In the genomic region with DNA sequence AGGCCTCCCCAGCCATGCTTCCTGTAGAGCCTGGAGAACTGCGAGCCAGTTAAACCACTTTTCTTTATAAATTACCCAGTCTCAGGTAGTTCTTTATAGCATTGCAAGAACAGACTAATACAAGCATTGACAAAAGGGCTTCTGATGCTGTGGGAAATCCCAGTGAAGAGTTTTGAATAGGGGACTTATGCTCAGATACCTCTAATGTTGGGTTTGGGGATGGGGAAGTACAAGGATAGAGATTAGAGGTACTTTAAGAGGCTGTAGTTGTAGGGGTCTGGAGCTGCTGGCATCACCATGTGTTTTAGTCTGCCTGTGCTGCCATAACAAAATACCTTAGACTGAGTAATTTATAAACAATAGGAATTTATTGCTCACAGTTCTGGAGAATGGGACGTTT, we compare ENCODE assay signal across 19 cellular contexts. TPM values are rescaled to one million over a fixed set of nuclear protein-coding genes. Genes with fewer than 3 reads are reported as not detected.
DNase-seq lines count a peak whose midpoint lies in the region; ATAC-seq and TF ChIP-seq lines count a peak whose summit lies in the region.
"Had no signal": no experiment of that assay in that cellular context is flagged by ENCODE, and none has a peak within 500 bp of the region (broad histone marks: within the 10 kb centered on the region; RNA-seq: fewer than 3 reads in every experiment).

No MANE protein-coding gene starts in this region.

- no peak for DNase-seq in activated CD4-positive, alpha-beta T cell treated with anti-CD3 and anti-CD28 coated beads, Interleukin-2, amount 10 ng/mL, durations not matched to agents 24 days and 14 days
- DNase-seq in activated CD4-positive, alpha-beta T cell treated with anti-CD3 and anti-CD28 coated beads, Interleukin-2, amount 50 U/mL, for 4 hours: no peak
- DNase-seq in activated T-helper 2 cell treated with anti-CD3 and anti-CD28 coated beads, Interferon-gamma antibody, Interleukin-2, Interleukin-4, amounts not matched to agents 10 μg/mL and 5 μg/mL and 100 μg/mL, durations not matched to agents 14 hours and 24 hours and 36 hours (ENCODE audit: low spot score): no peak
- DNase-seq in stimulated activated naive CD4-positive, alpha-beta T cell (lab: John Stamatoyannopoulos, UW): no peak
- no peak for DNase-seq in osteocyte (ENCODE audit: extremely low spot score, unreplicated experiment)
- DNase-seq in heart right ventricle: no peak
- DNase-seq: 8988T; CD4-positive, alpha-beta memory T cell; DMS153; DMS79; GF-D8; GM23248; HCEC 1CT had no signal

- no peak overlapping the region for H3K4me3 ChIP-seq in heart right ventricle
- H3K4me3 ChIP-seq: BLaER1, GM23248 had no signal

- H3K36me3 ChIP-seq in heart right ventricle: no peaks in the 10 kb centered on the region
- H3K36me3 ChIP-seq: BLaER1 had no signal

- 92 to 94% methylated on average over 2 of the region's 2 CpGs for WGBS in heart right ventricle, 2 donors

- H3K4me1 Mint-ChIP-seq in activated CD4-positive, alpha-beta T cell treated with anti-CD3 and anti-CD28 coated beads, Interleukin-2, amount 10 ng/mL, durations not matched to agents 24 days and 14 days: peaks cover 21% of the 10 kb centered on the region
- peaks cover 41% of the 10 kb centered on the region for H3K4me1 Mint-ChIP-seq in activated T-helper 2 cell treated with anti-CD3 and anti-CD28 coated beads, Interferon-gamma antibody, Interleukin-2, Interleukin-4, amounts not matched to agents 10 μg/mL and 5 μg/mL and 100 μg/mL, durations not matched to agents 14 hours and 24 hours and 36 hours (ENCODE audit: low read depth)
- peaks cover 32% of the 10 kb centered on the region for H3K4me1 Mint-ChIP-seq in stimulated activated memory B cell treated with anti-CD40 and anti-IgM and Interleukin-4, amounts not matched to agents 10 μg/mL and 1 μg/mL and 100 μg/mL, for 72 hours
- peaks cover 15% of the 10 kb centered on the region for H3K4me1 Mint-ChIP-seq in osteocyte (ENCODE audit: unreplicated experiment)

- no peak overlapping the region for H3K27ac ChIP-seq in heart right ventricle
- H3K27ac ChIP-seq: BLaER1, GM23248 had no signal

- H3K9me3 ChIP-seq in heart right ventricle: no peaks in the 10 kb centered on the region
- H3K9me3 ChIP-seq: BLaER1 had no signal

- ATAC-seq in GM18868 (IDR thresholded peaks at IDR 0.05; ENCODE audit: unreplicated experiment) (peak; percentile 39), heart right ventricle (no peak)
- peak; percentile 27 for ATAC-seq in stimulated activated memory B cell treated with anti-CD40 and anti-IgM and Interleukin-4, amounts not matched to agents 10 μg/mL and 1 μg/mL and 100 μg/mL, for 72 hours
- ATAC-seq: HepG2 had no signal

- H3K4me3 Mint-ChIP-seq in activated CD4-positive, alpha-beta T cell treated with anti-CD3 and anti-CD28 coated beads, Interleukin-2, amount 10 ng/mL, durations not matched to agents 24 days and 14 days: no peak overlapping the region
- H3K4me3 Mint-ChIP-seq in activated T-helper 2 cell treated with anti-CD3 and anti-CD28 coated beads, Interferon-gamma antibody, Interleukin-2, Interleukin-4, amounts not matched to agents 10 μg/mL and 5 μg/mL and 100 μg/mL, durations not matched to agents 14 hours and 24 hours and 36 hours (ENCODE audit: low read depth): no peak overlapping the region
- H3K4me3 Mint-ChIP-seq in stimulated activated memory B cell treated with anti-CD40 and anti-IgM and Interleukin-4, amounts not matched to agents 10 μg/mL and 1 μg/mL and 100 μg/mL, for 72 hours: no peak overlapping the region
- no peak overlapping the region for H3K4me3 Mint-ChIP-seq in osteocyte (ENCODE audit: unreplicated experiment)
- H3K4me3 Mint-ChIP-seq: CD14-positive monocyte; CD4-positive, alpha-beta memory T cell; IgD-negative memory B cell had no signal

- peaks cover 0 to 12% (median 0%) of the 10 kb centered on the region in 9 donors for H3K4me1 ChIP-seq in heart right ventricle

- intact Hi-C loops in activated CD4-positive, alpha-beta T cell treated with anti-CD3 and anti-CD28 coated beads, Interleukin-2, amount 10 ng/mL, durations not matched to agents 24 days and 14 days (cut with micrococcal nuclease): no loop called here
- intact Hi-C loops in activated T-helper 2 cell treated with anti-CD3 and anti-CD28 coated beads, Interferon-gamma antibody, Interleukin-2, Interleukin-4, amounts not matched to agents 10 μg/mL and 5 μg/mL and 100 μg/mL, durations not matched to agents 14 hours and 24 hours and 36 hours (cut with micrococcal nuclease): no loop called here
- intact Hi-C loops in heart right ventricle (cut with DNase I): no loop called here

- H3K27ac Mint-ChIP-seq in activated CD4-positive, alpha-beta T cell treated with anti-CD3 and anti-CD28 coated beads, Interleukin-2, amount 10 ng/mL, durations not matched to agents 24 days and 14 days: peak overlapping the region; percentile 54
- H3K27ac Mint-ChIP-seq in activated T-helper 2 cell treated with anti-CD3 and anti-CD28 coated beads, Interferon-gamma antibody, Interleukin-2, Interleukin-4, amounts not matched to agents 10 μg/mL and 5 μg/mL and 100 μg/mL, durations not matched to agents 14 hours and 24 hours and 36 hours: peak overlapping the region; percentile 58
- no peak overlapping the region for H3K27ac Mint-ChIP-seq in stimulated activated memory B cell treated with anti-CD40 and anti-IgM and Interleukin-4, amounts not matched to agents 10 μg/mL and 1 μg/mL and 100 μg/mL, for 72 hours
- no peak overlapping the region for H3K27ac Mint-ChIP-seq in osteocyte (ENCODE audit: unreplicated experiment)
- H3K27ac Mint-ChIP-seq: CD14-positive monocyte; CD4-positive, alpha-beta memory T cell; IgD-negative memory B cell had no signal

- H3K36me3 Mint-ChIP-seq in activated CD4-positive, alpha-beta T cell treated with anti-CD3 and anti-CD28 coated beads, Interleukin-2, amount 10 ng/mL, durations not matched to agents 24 days and 14 days (ENCODE audit: low read depth): no peaks in the 10 kb centered on the region
- peaks cover 19% of the 10 kb centered on the region for H3K36me3 Mint-ChIP-seq in activated T-helper 2 cell treated with anti-CD3 and anti-CD28 coated beads, Interferon-gamma antibody, Interleukin-2, Interleukin-4, amounts not matched to agents 10 μg/mL and 5 μg/mL and 100 μg/mL, durations not matched to agents 14 hours and 24 hours and 36 hours (ENCODE audit: low read depth)
- H3K36me3 Mint-ChIP-seq in stimulated activated memory B cell treated with anti-CD40 and anti-IgM and Interleukin-4, amounts not matched to agents 10 μg/mL and 1 μg/mL and 100 μg/mL, for 72 hours: no peaks in the 10 kb centered on the region
- H3K36me3 Mint-ChIP-seq in osteocyte (ENCODE audit: unreplicated experiment): peaks cover 2% of the 10 kb centered on the region

- no peaks in the 10 kb centered on the region for H3K27me3 ChIP-seq in heart right ventricle
- H3K27me3 ChIP-seq: BLaER1 had no signal

- no peak for TF ChIP-seq CTCF in osteocyte (IDR thresholded peaks at IDR 0.05)
- TF ChIP-seq CTCF in heart right ventricle (IDR thresholded peaks at IDR 0.05): no peak

- no peaks in the 10 kb centered on the region for H3K9me3 Mint-ChIP-seq in activated CD4-positive, alpha-beta T cell treated with anti-CD3 and anti-CD28 coated beads, Interleukin-2, amount 10 ng/mL, durations not matched to agents 24 days and 14 days
- H3K9me3 Mint-ChIP-seq in activated T-helper 2 cell treated with anti-CD3 and anti-CD28 coated beads, Interferon-gamma antibody, Interleukin-2, Interleukin-4, amounts not matched to agents 10 μg/mL and 5 μg/mL and 100 μg/mL, durations not matched to agents 14 hours and 24 hours and 36 hours: no peaks in the 10 kb centered on the region
- no peaks in the 10 kb centered on the region for H3K9me3 Mint-ChIP-seq in stimulated activated memory B cell treated with anti-CD40 and anti-IgM and Interleukin-4, amounts not matched to agents 10 μg/mL and 1 μg/mL and 100 μg/mL, for 72 hours
- H3K9me3 Mint-ChIP-seq in osteocyte (ENCODE audit: unreplicated experiment): no peaks in the 10 kb centered on the region
- H3K9me3 Mint-ChIP-seq: CD4-positive, alpha-beta memory T cell; IgD-negative memory B cell had no signal

- H3K27me3 Mint-ChIP-seq in activated CD4-positive, alpha-beta T cell treated with anti-CD3 and anti-CD28 coated beads, Interleukin-2, amount 10 ng/mL, durations not matched to agents 24 days and 14 days: no peaks in the 10 kb centered on the region
- no peaks in the 10 kb centered on the region for H3K27me3 Mint-ChIP-seq in activated T-helper 2 cell treated with anti-CD3 and anti-CD28 coated beads, Interferon-gamma antibody, Interleukin-2, Interleukin-4, amounts not matched to agents 10 μg/mL and 5 μg/mL and 100 μg/mL, durations not matched to agents 14 hours and 24 hours and 36 hours (ENCODE audit: low read depth)
- no peaks in the 10 kb centered on the region for H3K27me3 Mint-ChIP-seq in stimulated activated memory B cell treated with anti-CD40 and anti-IgM and Interleukin-4, amounts not matched to agents 10 μg/mL and 1 μg/mL and 100 μg/mL, for 72 hours
- no peaks in the 10 kb centered on the region for H3K27me3 Mint-ChIP-seq in osteocyte (ENCODE audit: unreplicated experiment)
- H3K27me3 Mint-ChIP-seq: CD4-positive, alpha-beta memory T cell; IgD-negative memory B cell had no signal

RNA-seq across cellular contexts. Expression of a gene that starts 8.8 kb away (rescaled TPM):
- total RNA-seq in activated CD4-positive, alpha-beta T cell treated with anti-CD3 and anti-CD28 coated beads, Interleukin-2, amount 10 ng/mL, durations not matched to agents 24 days and 14 days: 5.9 and 6.6 TPM in 2 replicates
- 6.3 and 6.4 TPM in 2 replicates for total RNA-seq in activated T-helper 2 cell treated with anti-CD3 and anti-CD28 coated beads, Interferon-gamma antibody, Interleukin-2, Interleukin-4, amounts not matched to agents 10 μg/mL and 5 μg/mL and 100 μg/mL, durations not matched to agents 14 hours and 24 hours and 36 hours
- 5.4 and 6.0 TPM in 2 replicates for total RNA-seq in osteocyte
- 1 to 10 TPM; 1.6 to 3.1 (median 2.6) TPM for total RNA-seq in heart right ventricle
- 1 to 10 TPM in 1 of 2 donors, under 1 TPM in 1; 0.71 to 2.8 TPM for polyA plus RNA-seq in heart right ventricle

RNA-seq across cellular contexts. Expression of a gene that starts 9.9 kb away (rescaled TPM):
- total RNA-seq in activated CD4-positive, alpha-beta T cell treated with anti-CD3 and anti-CD28 coated beads, Interleukin-2, amount 10 ng/mL, durations not matched to agents 24 days and 14 days: 8.0 and 8.9 TPM in 2 replicates
- 8.2 and 8.5 TPM in 2 replicates for total RNA-seq in activated T-helper 2 cell treated with anti-CD3 and anti-CD28 coated beads, Interferon-gamma antibody, Interleukin-2, Interleukin-4, amounts not matched to agents 10 μg/mL and 5 μg/mL and 100 μg/mL, durations not matched to agents 14 hours and 24 hours and 36 hours
- total RNA-seq in osteocyte: 13.0 and 14.7 TPM in 2 replicates
- 10 to 100 TPM; 14.1 to 30.7 (median 19.4) TPM for total RNA-seq in heart right ventricle
- polyA plus RNA-seq in heart right ventricle: 10 to 100 TPM; 13.6 to 24.8 TPM

Comparison
In these comparisons a context has a peak if more than half of its experiments do, and no peak if none do; other contexts are left out.
1. H3K27ac Mint-ChIP-seq: peak in activated CD4-positive, alpha-beta T cell treated with anti-CD3 and anti-CD28 coated beads, Interleukin-2, amount 10 ng/mL, durations not matched to agents 24 days and 14 days (single experiment) and activated T-helper 2 cell treated with anti-CD3 and anti-CD28 coated beads, Interferon-gamma antibody, Interleukin-2, Interleukin-4, amounts not matched to agents 10 μg/mL and 5 μg/mL and 100 μg/mL, durations not matched to agents 14 hours and 24 hours and 36 hours (single experiment); none in stimulated activated memory B cell treated with anti-CD40 and anti-IgM and Interleukin-4, amounts not matched to agents 10 μg/mL and 1 μg/mL and 100 μg/mL, for 72 hours (single experiment) and osteocyte (single experiment).
2. ATAC-seq: peak in GM18868 (single experiment) and stimulated activated memory B cell treated with anti-CD40 and anti-IgM and Interleukin-4, amounts not matched to agents 10 μg/mL and 1 μg/mL and 100 μg/mL, for 72 hours (single experiment); none in heart right ventricle (0 of 8).